ENCODE assay signal across 8 cellular contexts in genomic region chr18:2515908-2516625, GRCh38. TPM values are rescaled to one million over a fixed set of nuclear protein-coding genes. Genes with fewer than 3 reads are reported as not detected.
DNase-seq lines count a peak whose midpoint lies in the region; ATAC-seq and TF ChIP-seq lines count a peak whose summit lies in the region.

No MANE protein-coding gene starts in this region.

- no peak overlapping the region for H3K4me3 ChIP-seq in suprapubic skin
- no peak overlapping the region for H3K4me3 ChIP-seq in tibial nerve

- ATAC-seq in esophagus mucosa (peak; percentile 91), GM19023 (IDR thresholded peaks at IDR 0.05; ENCODE audit: unreplicated experiment) (no peak)

- H3K4me1 ChIP-seq in suprapubic skin (peaks cover 10% of the 10 kb centered on the region), tibial nerve (peaks cover 0 to 6% (median 0%) of the 10 kb centered on the region in 4 donors)

- H3K27me3 ChIP-seq in suprapubic skin (no peaks in the 10 kb centered on the region), tibial nerve (no peaks in the 10 kb centered on the region)

- peak overlapping the region; percentile 31 for H3K27ac ChIP-seq in suprapubic skin
- H3K27ac ChIP-seq in tibial nerve = no peak overlapping the region

- no peak for TF ChIP-seq CTCF in suprapubic skin (IDR thresholded peaks at IDR 0.05)
- TF ChIP-seq CTCF in tibial nerve (IDR thresholded peaks at IDR 0.05) = no peak

- TF ChIP-seq EP300 in suprapubic skin (IDR thresholded peaks at IDR 0.05) (no peak), tibial nerve (IDR thresholded peaks at IDR 0.05) (no peak)

- no peaks in the 10 kb centered on the region for H3K9me3 ChIP-seq in suprapubic skin
- H3K9me3 ChIP-seq in tibial nerve = no peaks in the 10 kb centered on the region

- DNase-seq in stimulated activated CD4-positive, alpha-beta T cell treated with anti-CD3 and anti-CD28 coated beads, Interleukin-1b, Interleukin-23, amount 100 ng/mL, for 48 hours = peak; percentile 13
- DNase-seq in stimulated activated CD4-positive, alpha-beta T cell treated with anti-CD3 and anti-CD28 coated beads, Interleukin-2, amount 100 ng/mL, for 48 hours = no peak
- DNase-seq in NOMO-1 (lab: John Stamatoyannopoulos, UW; ENCODE audit: unreplicated experiment in 2 of 2) = peak; percentile 60 to 67
- DNase-seq in suprapubic skin (ENCODE audit: low spot score in 2 of 2) = no peak
- DNase-seq in globus pallidus (ENCODE audit: low spot score) = no peak
- no peak for DNase-seq in tibial nerve (ENCODE audit: low spot score in 2 of 2)

- H3K36me3 ChIP-seq in suprapubic skin (no peaks in the 10 kb centered on the region), tibial nerve (peaks cover 0 to 4% (median 0%) of the 10 kb centered on the region in 3 donors)

- TF ChIP-seq POLR2A in suprapubic skin (IDR thresholded peaks at IDR 0.05) (no peak), tibial nerve (IDR thresholded peaks at IDR 0.05) (no peak)

- 69% methylated on average over 5 of the region's 5 CpGs for WGBS in suprapubic skin
- WGBS in tibial nerve, 2 donors = 85 to 87% methylated on average over 5 of the region's 5 CpGs

RNA-seq across cellular contexts. Expression of gene METTL4, which starts 55.2 kb away (rescaled TPM):
- 8.2 TPM for total RNA-seq in esophagus mucosa
- 10 to 100 TPM in 1 of 4 donors, 1 to 10 TPM in 3; 3.3 to 10.5 (median 4.9) TPM for total RNA-seq in suprapubic skin
- 10 to 100 TPM in 2 of 4 donors, 1 to 10 TPM in 2; 6.9 to 11.5 (median 9.2) TPM for total RNA-seq in tibial nerve

RNA-seq across cellular contexts. Expression of gene NDC80, which starts 55.3 kb away (rescaled TPM):
- total RNA-seq in esophagus mucosa (9.7 TPM), suprapubic skin (1 to 10 TPM; 1.1 to 2.7 (median 2.5) TPM), tibial nerve (1 to 10 TPM in 3 of 4 donors, under 1 TPM in 1; 0.63 to 3.7 (median 1.4) TPM)

Comparison
In these comparisons a context has a peak if more than half of its experiments do, and no peak if none do; other contexts are left out.
1. DNase-seq: peak in stimulated activated CD4-positive, alpha-beta T cell treated with anti-CD3 and anti-CD28 coated beads, Interleukin-1b, Interleukin-23, amount 100 ng/mL, for 48 hours (single experiment) and NOMO-1 (2 of 2); none in stimulated activated CD4-positive, alpha-beta T cell treated with anti-CD3 and anti-CD28 coated beads, Interleukin-2, amount 100 ng/mL, for 48 hours (0 of 2), suprapubic skin (0 of 2), globus pallidus (single experiment) and tibial nerve (0 of 2).